Comparison of ENCODE assay signal across 21 cellular contexts in the genomic region with DNA sequence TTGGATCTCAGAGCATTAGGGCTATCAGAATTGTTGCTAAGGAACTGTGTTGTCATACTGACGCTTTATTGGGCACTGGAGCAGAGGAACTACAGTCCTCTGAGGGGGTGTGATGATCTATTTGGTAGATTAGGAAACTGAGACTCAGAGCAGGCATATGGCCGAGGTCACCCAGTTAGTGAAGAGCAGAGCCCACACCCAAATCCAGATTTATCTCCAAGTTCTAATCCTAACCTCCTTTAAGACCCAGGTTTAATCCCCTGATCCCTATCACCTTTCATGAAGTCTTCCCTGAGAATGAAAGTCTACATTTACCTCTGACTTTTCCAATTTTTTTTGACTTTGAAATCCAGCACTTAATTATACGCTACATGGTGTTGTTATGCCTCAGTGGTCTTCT.
"Had no signal": no experiment of that assay in that cellular context is flagged by ENCODE, and none has a peak within 500 bp of the region (broad histone marks: within the 10 kb centered on the region; RNA-seq: fewer than 3 reads in every experiment).

No MANE protein-coding gene starts in this region.

- H3K9me3 Mint-ChIP-seq: effector memory CD8-positive, alpha-beta T cell; immature natural killer cell; naive thymus-derived CD8-positive, alpha-beta T cell; nephron progenitor cell; stimulated activated memory B cell treated with anti-CD40 and anti-IgM and Interleukin-4, amounts not matched to agents 10 μg/mL and 1 μg/mL and 100 μg/mL, for 72 hours; type B pancreatic cell had no signal

- H3K36me3 Mint-ChIP-seq: immature natural killer cell; naive thymus-derived CD8-positive, alpha-beta T cell; stimulated activated memory B cell treated with anti-CD40 and anti-IgM and Interleukin-4, amounts not matched to agents 10 μg/mL and 1 μg/mL and 100 μg/mL, for 72 hours; type B pancreatic cell had no signal

- H3K4me3 Mint-ChIP-seq: effector memory CD8-positive, alpha-beta T cell; immature natural killer cell; naive thymus-derived CD8-positive, alpha-beta T cell; nephron progenitor cell; stimulated activated memory B cell treated with anti-CD40 and anti-IgM and Interleukin-4, amounts not matched to agents 10 μg/mL and 1 μg/mL and 100 μg/mL, for 72 hours; type B pancreatic cell had no signal

- DNase-seq: cortex of kidney; effector memory CD8-positive, alpha-beta T cell; hypothalamus; immature natural killer cell; islet precursor cell; left ventricle myocardium superior; lower lobe of right lung; naive thymus-derived CD8-positive, alpha-beta T cell; nephron progenitor cell; nucleus accumbens; psoas muscle; right cardiac atrium; sigmoid colon; spleen; stimulated activated CD4-positive, alpha-beta T cell treated with anti-CD3 and anti-CD28 coated beads, Interleukin-4, amount 100 ng/mL, for 4 hours; stimulated activated naive CD8-positive, alpha-beta T cell treated with anti-CD3 and anti-CD28 coated beads, Interleukin-15, Interleukin-2, amounts not matched to agents 100 U/mL and 50 U/mL, for 24 hours; substantia nigra; testis; tibial artery had no signal

- H3K27ac Mint-ChIP-seq: effector memory CD8-positive, alpha-beta T cell; immature natural killer cell; nephron progenitor cell; stimulated activated memory B cell treated with anti-CD40 and anti-IgM and Interleukin-4, amounts not matched to agents 10 μg/mL and 1 μg/mL and 100 μg/mL, for 72 hours; type B pancreatic cell had no signal

- H3K4me1 Mint-ChIP-seq: immature natural killer cell had no signal
